In genomic region chr10:113958631-113959382, GRCh38 we compare ENCODE assay signal across 8 cellular contexts.
DNase-seq lines count a peak whose midpoint lies in the region; ATAC-seq and TF ChIP-seq lines count a peak whose summit lies in the region.

No MANE protein-coding gene starts in this region.

- H3K9me3 ChIP-seq in AG04450 (ENCODE audit: control insufficient read depth, insufficient read depth, low read length), result peaks cover 2% of the 10 kb centered on the region; the same call in 1 of the 2 replicates
- no peaks in the 10 kb centered on the region for H3K9me3 ChIP-seq in RWPE2 (ENCODE audit: severe bottlenecking)
- no peaks in the 10 kb centered on the region for H3K9me3 ChIP-seq in ovary

- intact Hi-C loops in ovary (cut with DNase I), result no loop called here

- H3K4me1 Mint-ChIP-seq in glutamatergic neuron (ENCODE audit: low read depth, unreplicated experiment), result no peaks in the 10 kb centered on the region

- no peaks in the 10 kb centered on the region for H3K9me3 Mint-ChIP-seq in glutamatergic neuron (ENCODE audit: unreplicated experiment)

- ATAC-seq in RWPE2 (ENCODE audit: low read depth), result peak; percentile 93

- TF ChIP-seq EP300 in ovary (IDR thresholded peaks at IDR 0.05), result no peak

- no peak overlapping the region for H3K4me3 ChIP-seq in AG04450 (ENCODE audit: low read depth, low read length)
- H3K4me3 ChIP-seq in RWPE2 (ENCODE audit: severe bottlenecking), result no peak overlapping the region
- H3K4me3 ChIP-seq in ovary, result no peak overlapping the region

- 42 to 44% (median 44%) methylated on average over 10 to 11 of the region's 11 CpGs for WGBS in ovary, 3 donors

- no peak overlapping the region for H3K27ac Mint-ChIP-seq in glutamatergic neuron (ENCODE audit: unreplicated experiment)

- DNase-seq in AG04450 (ENCODE audit: low read depth, low spot score), result peak; percentile 72
- DNase-seq in GOT3 (lab: John Stamatoyannopoulos, UW), result peak; percentile 11
- DNase-seq in RWPE2 (ENCODE audit: low spot score), result no peak
- peak; percentile 88 for DNase-seq in fibroblast of gingiva (ENCODE audit: low read depth)
- peak in 3 of 5 donors; percentile 23 to 49 (median 30) for DNase-seq in ovary
- no peak for DNase-seq in SK-N-DZ (ENCODE audit: low spot score)
- DNase-seq in activated effector memory CD4-positive, alpha-beta T cell treated with Interleukin-2 at 50 U/mL for 16 hours, result no peak
- DNase-seq in glutamatergic neuron, result no peak

- no peaks in the 10 kb centered on the region for H3K36me3 Mint-ChIP-seq in glutamatergic neuron (ENCODE audit: unreplicated experiment)

- TF ChIP-seq CTCF in AG04450 (IDR thresholded peaks at IDR 0.05; ENCODE audit: low read depth, low read length), result no peak
- TF ChIP-seq CTCF in RWPE2 (IDR thresholded peaks at IDR 0.05; ENCODE audit: poor library complexity, severe bottlenecking), result no peak
- no peak for TF ChIP-seq CTCF in ovary (IDR thresholded peaks at IDR 0.05)
- no peak for TF ChIP-seq CTCF in glutamatergic neuron (IDR thresholded peaks at IDR 0.05; ENCODE audit: partially characterized antibody, unreplicated experiment)

- POLR2A ChIA-PET in AG04450 (lab: Yijun Ruan, JAX), result interaction anchor here (0.5 kb wide), 1 partner anchor 84 kb away, joined by 3 read pairs; no protein-coding TSS in a partner anchor

- H3K4me3 Mint-ChIP-seq in glutamatergic neuron (ENCODE audit: unreplicated experiment), result no peak overlapping the region

- no peaks in the 10 kb centered on the region for H3K36me3 ChIP-seq in RWPE2 (ENCODE audit: low read depth)
- H3K36me3 ChIP-seq in ovary, result no peaks in the 10 kb centered on the region

- no peak for TF ChIP-seq POLR2A in ovary (IDR thresholded peaks at IDR 0.05)

- H3K27me3 Mint-ChIP-seq in glutamatergic neuron (ENCODE audit: unreplicated experiment), result no peaks in the 10 kb centered on the region

- H3K4me1 ChIP-seq in RWPE2 (ENCODE audit: insufficient read depth, poor library complexity, severe bottlenecking) (peaks cover 21% of the 10 kb centered on the region), ovary (ENCODE audit: insufficient read depth) (no peaks in the 10 kb centered on the region)

- H3K27me3 ChIP-seq in AG04450 (ENCODE audit: control insufficient read depth, insufficient read depth, low read length) (no peaks in the 10 kb centered on the region), RWPE2 (ENCODE audit: insufficient read depth, poor library complexity, severe bottlenecking) (no peaks in the 10 kb centered on the region), ovary (no peaks in the 10 kb centered on the region)

- H3K27ac ChIP-seq in AG04450 (ENCODE audit: low read depth, low read length) (peak overlapping the region; percentile 73), RWPE2 (ENCODE audit: poor library complexity, severe bottlenecking) (peak overlapping the region; percentile 12), ovary (no peak overlapping the region)

- CTCF ChIA-PET in AG04450 (lab: Charles Lee), result interaction anchor here (0.5 to 0.6 kb wide), 2 partner anchors 24 to 152 kb away, joined by 3 to 4 read pairs; no protein-coding TSS in a partner anchor

Comparison
In these comparisons a context has a peak if more than half of its experiments do, and no peak if none do; other contexts are left out.
1. DNase-seq: peak in AG04450 (single experiment), GOT3 (single experiment), fibroblast of gingiva (single experiment) and ovary (3 of 5); none in RWPE2 (single experiment), SK-N-DZ (single experiment), activated effector memory CD4-positive, alpha-beta T cell treated with Interleukin-2 at 50 U/mL for 16 hours (single experiment) and glutamatergic neuron (single experiment).
2. H3K27ac ChIP-seq: peak in AG04450 (single experiment) and RWPE2 (single experiment); none in ovary (0 of 2).